ENCODE assay signal across 18 cellular contexts in the genomic region with DNA sequence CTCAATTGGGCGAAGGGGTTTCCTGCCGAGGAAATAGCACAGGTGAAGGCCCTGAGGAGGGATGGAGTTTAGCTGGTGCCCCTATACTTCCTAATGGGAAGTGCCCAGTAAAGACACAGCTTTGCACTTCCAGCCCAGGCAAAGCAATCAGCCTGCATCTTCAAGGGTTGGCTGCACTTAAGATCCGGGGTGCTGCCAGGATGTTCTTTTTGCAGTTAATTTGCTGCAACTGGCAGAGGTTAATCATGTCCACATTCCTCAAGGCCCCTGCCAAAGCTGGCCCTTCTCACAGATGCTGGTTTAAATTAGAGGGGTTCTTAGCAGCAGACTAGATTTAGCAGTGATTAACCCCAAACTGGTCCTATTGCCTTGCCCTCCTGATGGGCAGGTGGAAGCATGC.
"Had no signal": no experiment of that assay in that cellular context is flagged by ENCODE, and none has a peak within 500 bp of the region (broad histone marks: within the 10 kb centered on the region; RNA-seq: fewer than 3 reads in every experiment).

No MANE protein-coding gene starts in this region.

- H3K9me3 ChIP-seq: colonic mucosa, esophagus squamous epithelium, gastroesophageal sphincter, heart left ventricle, neutrophil, pancreas, right lobe of liver had no signal

- ATAC-seq: effector memory CD8-positive, alpha-beta T cell; foreskin keratinocyte; gastroesophageal sphincter; heart left ventricle; left cardiac atrium; natural killer cell; pancreas; right lobe of liver; stimulated activated memory B cell treated with anti-CD40 and anti-IgM and Interleukin-4, amounts not matched to agents 10 μg/mL and 1 μg/mL and 100 μg/mL, for 72 hours; stimulated activated naive CD8-positive, alpha-beta T cell treated with anti-CD3 and anti-CD28 coated beads, Interleukin-15, Interleukin-2, amounts not matched to agents 100 U/mL and 50 U/mL, for 24 hours had no signal

- H3K36me3 ChIP-seq: colonic mucosa, esophagus squamous epithelium, gastroesophageal sphincter, heart left ventricle, neutrophil, pancreas, right lobe of liver had no signal

- H3K4me1 ChIP-seq: colonic mucosa, foreskin keratinocyte had no signal

- DNase-seq: central memory CD4-positive, alpha-beta T cell; colonic mucosa; effector memory CD8-positive, alpha-beta T cell; erythroblast; esophagus squamous epithelium; foreskin keratinocyte; heart left ventricle; left cardiac atrium; natural killer cell; pancreas; right lobe of liver; stimulated activated CD4-positive, alpha-beta T cell treated with anti-CD3 and anti-CD28 coated beads, Interleukin-4, amount 100 ng/mL, for 4 hours; stimulated activated naive CD8-positive, alpha-beta T cell treated with anti-CD3 and anti-CD28 coated beads, Interleukin-15, Interleukin-2, amounts not matched to agents 100 U/mL and 50 U/mL, for 24 hours had no signal

- H3K27me3 ChIP-seq: colonic mucosa, gastroesophageal sphincter, hepatocyte, pancreas, right lobe of liver had no signal

- H3K4me3 ChIP-seq: colonic mucosa, esophagus squamous epithelium, gastroesophageal sphincter, heart left ventricle, hepatocyte, lung, pancreas, right lobe of liver had no signal

- H3K27ac ChIP-seq: colonic mucosa, esophagus squamous epithelium, foreskin keratinocyte, hepatocyte, neutrophil, pancreas, right lobe of liver had no signal
